1 cellular context compared by ENCODE assay signal in genomic region chr3:189389346-189389745, GRCh38.
TF ChIP-seq lines count a peak whose summit lies in the region.

No MANE protein-coding gene starts in this region.

TF ChIP-seq in HCT116, 20 proteins besides CTCF, POLR2A, EP300 and RAD21 (continued from another document):
- TF ChIP-seq REST (IDR thresholded peaks at IDR 0.05; ENCODE audit: low read depth): no peak
- no peak for TF ChIP-seq EZH2phosphoT487 (IDR thresholded peaks at IDR 0.05; ENCODE audit: borderline replicate concordance)
